In the genomic region with DNA sequence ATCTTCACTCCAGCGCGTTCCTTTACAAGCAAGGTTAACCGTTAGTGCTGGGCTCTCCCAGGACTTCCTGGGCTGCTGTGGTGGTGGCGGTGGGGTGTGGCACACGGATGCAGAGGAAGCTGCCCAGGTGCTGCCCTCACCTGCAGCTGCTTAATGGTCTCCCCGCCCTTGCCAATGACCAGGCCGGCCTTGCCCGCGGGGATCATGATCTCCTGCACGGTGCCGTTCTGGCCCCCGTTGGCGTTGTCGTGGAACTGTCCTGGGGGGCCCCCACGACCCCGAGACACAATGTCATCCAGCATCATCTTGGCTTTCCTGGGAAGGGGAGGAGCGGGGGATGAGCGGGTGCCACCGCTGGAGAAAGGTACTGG, we compare ENCODE assay signal across 25 cellular contexts. TPM values are rescaled to one million over a fixed set of nuclear protein-coding genes. Genes with fewer than 3 reads are reported as not detected.
"Had no signal": no experiment of that assay in that cellular context is flagged by ENCODE, and none has a peak within 500 bp of the region (broad histone marks: within the 10 kb centered on the region; RNA-seq: fewer than 3 reads in every experiment).

No MANE protein-coding gene starts in this region.

- DNase-seq: activated CD4-positive, alpha-beta T cell treated with anti-CD3 and anti-CD28 coated beads, Interleukin-2, amount 10 ng/mL, durations not matched to agents 7 days and 5 days; activated CD4-positive, CD25-positive, alpha-beta regulatory T cell treated with anti-CD3 and anti-CD28 coated beads, Interleukin-2, amount 50 U/mL, for 72 hours; activated CD8-positive, alpha-beta memory T cell treated with anti-CD3 and anti-CD28 coated beads, Interleukin-2, amount 10 ng/mL, durations not matched to agents 7 days and 5 days; activated CD8-positive, alpha-beta T cell treated with anti-CD3 and anti-CD28 coated beads for 36 hours; activated gamma-delta T cell treated with Interleukin-2 at 50 U/mL for 16 hours; amniotic stem cell; colonic mucosa; endodermal cell; esophagus squamous epithelium; gastrocnemius medialis; left ventricle myocardium superior; mammary epithelial cell; midbrain; pancreas; stimulated activated CD4-positive, alpha-beta T cell treated with anti-CD3 and anti-CD28 coated beads, Interleukin-12 subunit alpha, Interleukin-12 subunit beta, amount 100 ng/mL, for 4 hours; stimulated activated CD4-positive, alpha-beta T cell treated with anti-CD3 and anti-CD28 coated beads, Interleukin-4, amount 100 ng/mL, for 4 hours; stimulated activated naive CD8-positive, alpha-beta T cell treated with anti-CD3 and anti-CD28 coated beads, Interleukin-15, amount 100 ng/mL, for 72 hours; SW 1271; tibial artery had no signal

- H3K27ac Mint-ChIP-seq: activated CD4-positive, alpha-beta T cell treated with anti-CD3 and anti-CD28 coated beads, Interleukin-2, amount 10 ng/mL, durations not matched to agents 7 days and 5 days; activated CD8-positive, alpha-beta memory T cell treated with anti-CD3 and anti-CD28 coated beads, Interleukin-2, amount 10 ng/mL, durations not matched to agents 7 days and 5 days; activated CD8-positive, alpha-beta T cell treated with anti-CD3 and anti-CD28 coated beads for 36 hours; activated naive CD8-positive, alpha-beta T cell; endodermal cell; natural killer cell treated with Interleukin-12 subunit alpha and Interleukin-12 subunit beta and Interleukin-15 and Interleukin-18, amount 100 ng/mL, for 72 hours had no signal

- H3K4me3 Mint-ChIP-seq: activated CD4-positive, alpha-beta T cell treated with anti-CD3 and anti-CD28 coated beads, Interleukin-2, amount 10 ng/mL, durations not matched to agents 7 days and 5 days; activated CD8-positive, alpha-beta memory T cell treated with anti-CD3 and anti-CD28 coated beads, Interleukin-2, amount 10 ng/mL, durations not matched to agents 7 days and 5 days; activated CD8-positive, alpha-beta T cell treated with anti-CD3 and anti-CD28 coated beads for 36 hours; activated naive CD8-positive, alpha-beta T cell; endodermal cell; natural killer cell treated with Interleukin-12 subunit alpha and Interleukin-12 subunit beta and Interleukin-15 and Interleukin-18, amount 100 ng/mL, for 72 hours; stimulated activated naive CD8-positive, alpha-beta T cell treated with anti-CD3 and anti-CD28 coated beads, Interleukin-15, amount 100 ng/mL, for 72 hours had no signal

- H3K9me3 Mint-ChIP-seq: activated CD4-positive, alpha-beta T cell treated with anti-CD3 and anti-CD28 coated beads, Interleukin-2, amount 10 ng/mL, durations not matched to agents 7 days and 5 days; activated CD8-positive, alpha-beta T cell treated with anti-CD3 and anti-CD28 coated beads for 36 hours; endodermal cell; natural killer cell treated with Interleukin-12 subunit alpha and Interleukin-12 subunit beta and Interleukin-15 and Interleukin-18, amount 100 ng/mL, for 72 hours; stimulated activated naive CD8-positive, alpha-beta T cell treated with anti-CD3 and anti-CD28 coated beads, Interleukin-15, amount 100 ng/mL, for 72 hours had no signal

- H3K36me3 Mint-ChIP-seq: activated naive CD8-positive, alpha-beta T cell; natural killer cell treated with Interleukin-12 subunit alpha and Interleukin-12 subunit beta and Interleukin-15 and Interleukin-18, amount 100 ng/mL, for 72 hours had no signal

- FAIRE-seq: pancreas had no signal

- H3K27ac ChIP-seq: breast epithelium, colonic mucosa, gastrocnemius medialis, pancreas, tibial artery, VCaP had no signal

- H3K27me3 Mint-ChIP-seq: activated CD4-positive, alpha-beta T cell treated with anti-CD3 and anti-CD28 coated beads, Interleukin-2, amount 10 ng/mL, durations not matched to agents 7 days and 5 days; activated CD8-positive, alpha-beta memory T cell treated with anti-CD3 and anti-CD28 coated beads, Interleukin-2, amount 10 ng/mL, durations not matched to agents 7 days and 5 days; activated CD8-positive, alpha-beta T cell treated with anti-CD3 and anti-CD28 coated beads for 36 hours; activated naive CD8-positive, alpha-beta T cell; natural killer cell treated with Interleukin-12 subunit alpha and Interleukin-12 subunit beta and Interleukin-15 and Interleukin-18, amount 100 ng/mL, for 72 hours; stimulated activated naive CD8-positive, alpha-beta T cell treated with anti-CD3 and anti-CD28 coated beads, Interleukin-15, amount 100 ng/mL, for 72 hours had no signal

- H3K4me3 ChIP-seq: breast epithelium, colonic mucosa, esophagus squamous epithelium, gastrocnemius medialis, pancreas, tibial artery had no signal

- H3K9me3 ChIP-seq: breast epithelium, colonic mucosa, esophagus squamous epithelium, gastrocnemius medialis, pancreas, tibial artery had no signal

- ATAC-seq: activated CD8-positive, alpha-beta memory T cell treated with anti-CD3 and anti-CD28 coated beads, Interleukin-2, amount 10 ng/mL, durations not matched to agents 7 days and 5 days; activated CD8-positive, alpha-beta T cell treated with anti-CD3 and anti-CD28 coated beads for 36 hours; natural killer cell treated with Interleukin-12 subunit alpha and Interleukin-12 subunit beta and Interleukin-15 and Interleukin-18, amount 100 ng/mL, for 72 hours; right cardiac atrium; stimulated activated naive CD8-positive, alpha-beta T cell treated with anti-CD3 and anti-CD28 coated beads, Interleukin-15, amount 100 ng/mL, for 72 hours had no signal

- H3K27me3 ChIP-seq: breast epithelium, colonic mucosa, esophagus squamous epithelium, gastrocnemius medialis, pancreas, tibial artery had no signal

RNA-seq across cellular contexts. Expression of gene SLC25A41, which starts 15.0 kb away (rescaled TPM):
- total RNA-seq: activated CD8-positive, alpha-beta T cell treated with anti-CD3 and anti-CD28 coated beads for 36 hours; mammary epithelial cell; natural killer cell treated with Interleukin-12 subunit alpha and Interleukin-12 subunit beta and Interleukin-15 and Interleukin-18, amount 100 ng/mL, for 72 hours; ureter had no signal
